ENCODE assay signal across 24 cellular contexts in the genomic region with DNA sequence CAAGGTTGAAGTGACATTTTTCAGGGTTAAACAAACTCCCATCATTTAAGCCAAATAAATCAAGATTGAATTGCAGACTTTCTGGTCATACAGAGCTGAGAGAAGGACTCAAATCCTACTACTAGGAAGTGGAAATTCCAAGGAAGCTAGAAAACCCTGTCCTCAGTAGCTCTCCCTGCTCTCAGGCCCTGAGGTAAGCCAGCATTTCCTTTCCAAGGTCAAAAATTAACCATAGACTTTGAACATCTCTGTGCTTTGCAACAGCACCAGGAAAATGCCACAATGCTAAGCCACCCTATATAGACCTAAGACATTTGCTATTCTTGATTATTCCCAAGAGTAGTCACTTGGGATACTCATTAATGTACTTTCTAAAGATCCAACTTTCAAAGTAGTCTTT. TPM values are rescaled to one million over a fixed set of nuclear protein-coding genes. Genes with fewer than 3 reads are reported as not detected.
A peak's percentile ranks its signal among the peaks of the same experiment; 100 is the strongest.
DNase-seq lines count a peak whose midpoint lies in the region; ATAC-seq and TF ChIP-seq lines count a peak whose summit lies in the region.
"Had no signal": no experiment of that assay in that cellular context is flagged by ENCODE, and none has a peak within 500 bp of the region (broad histone marks: within the 10 kb centered on the region; RNA-seq: fewer than 3 reads in every experiment).

No MANE protein-coding gene starts in this region.

- H3K4me1 Mint-ChIP-seq in memory B cell = peaks cover 16% of the 10 kb centered on the region

- H3K4me1 ChIP-seq in vagina = peaks cover 74% of the 10 kb centered on the region

- H3K36me3 Mint-ChIP-seq in memory B cell = no peaks in the 10 kb centered on the region
- H3K36me3 Mint-ChIP-seq: activated CD4-positive, alpha-beta memory T cell treated with anti-CD3 and anti-CD28 coated beads for 36 hours; activated naive CD4-positive, alpha-beta T cell treated with anti-CD3 and anti-CD28 coated beads, Interleukin-2, amount 50 U/mL, for 72 hours; stimulated activated naive B cell treated with anti-CD40 and anti-IgM and Interleukin-4, amounts not matched to agents 10 μg/mL and 1 μg/mL and 100 μg/mL, for 72 hours had no signal

- H3K27ac Mint-ChIP-seq in memory B cell = peak overlapping the region; percentile 32
- H3K27ac Mint-ChIP-seq: activated T-helper 2 cell treated with anti-CD3 and anti-CD28 coated beads, Interferon-gamma antibody, Interleukin-2, Interleukin-4, amounts not matched to agents 10 μg/mL and 5 μg/mL and 100 μg/mL, durations not matched to agents 14 hours and 24 hours and 36 hours; stimulated activated naive B cell treated with anti-CD40 and anti-IgM and Interleukin-4, amounts not matched to agents 10 μg/mL and 1 μg/mL and 100 μg/mL, for 72 hours had no signal

- H3K9me3 ChIP-seq in vagina = no peaks in the 10 kb centered on the region
- H3K9me3 ChIP-seq: sigmoid colon had no signal

- no peaks in the 10 kb centered on the region for H3K27me3 Mint-ChIP-seq in memory B cell
- H3K27me3 Mint-ChIP-seq: activated CD4-positive, alpha-beta memory T cell treated with anti-CD3 and anti-CD28 coated beads for 36 hours; CD4-positive, alpha-beta memory T cell; stimulated activated naive B cell treated with anti-CD40 and anti-IgM and Interleukin-4, amounts not matched to agents 10 μg/mL and 1 μg/mL and 100 μg/mL, for 72 hours had no signal

- no peak for TF ChIP-seq CTCF in vagina (IDR thresholded peaks at IDR 0.05)

- no peaks in the 10 kb centered on the region for H3K27me3 ChIP-seq in vagina
- H3K27me3 ChIP-seq: cardiac muscle cell, foreskin keratinocyte, sigmoid colon had no signal

- DNase-seq in Right ventricle myocardium superior (no peak), left cardiac atrium (no peak), epithelial cell of prostate (ENCODE audit: low read depth, low spot score) (no peak), memory B cell (ENCODE audit: low spot score in 2 of 2) (no peak), vagina (ENCODE audit: extremely low spot score in 2 of 2) (no peak), NOMO-1 treated with dmso at 0.1 percent for 144 hours (lab: John Stamatoyannopoulos, UW; ENCODE audit: unreplicated experiment) (no peak), NOMO-1 (lab: John Stamatoyannopoulos, UW; ENCODE audit: unreplicated experiment in 2 of 2) (no peak), foreskin melanocyte (no peak)
- DNase-seq: 8988T; activated CD4-positive, alpha-beta memory T cell treated with anti-CD3 and anti-CD28 coated beads for 36 hours; activated CD8-positive, alpha-beta memory T cell treated with anti-CD3 and anti-CD28 coated beads, Interleukin-2, amount 50 U/mL, for 4 hours; CD4-positive, alpha-beta memory T cell; left ventricle myocardium superior; NCI-H1092 treated with DMSO at 0.1 percent for 48 hours; NCI-H187 treated with DMSO at 0.1 percent for 48 hours; NCI-H2171 treated with DMSO at 0.1 percent for 48 hours; NCI-H510A treated with DMSO at 0.1 percent for 48 hours; sigmoid colon; stimulated activated naive B cell treated with anti-CD40 and anti-IgM and Interleukin-4, amounts not matched to agents 10 μg/mL and 1 μg/mL and 100 μg/mL, for 72 hours had no signal

- H3K9me3 Mint-ChIP-seq in memory B cell = peaks cover 1% of the 10 kb centered on the region
- H3K9me3 Mint-ChIP-seq: activated CD4-positive, alpha-beta memory T cell treated with anti-CD3 and anti-CD28 coated beads for 36 hours; activated naive CD4-positive, alpha-beta T cell treated with anti-CD3 and anti-CD28 coated beads, Interleukin-2, amount 50 U/mL, for 72 hours; activated T-helper 2 cell treated with anti-CD3 and anti-CD28 coated beads, Interferon-gamma antibody, Interleukin-2, Interleukin-4, amounts not matched to agents 10 μg/mL and 5 μg/mL and 100 μg/mL, durations not matched to agents 14 hours and 24 hours and 36 hours; CD4-positive, alpha-beta memory T cell; stimulated activated naive B cell treated with anti-CD40 and anti-IgM and Interleukin-4, amounts not matched to agents 10 μg/mL and 1 μg/mL and 100 μg/mL, for 72 hours had no signal

- H3K36me3 ChIP-seq in vagina = no peaks in the 10 kb centered on the region
- H3K36me3 ChIP-seq: cardiac muscle cell, sigmoid colon had no signal

- H3K27ac ChIP-seq in epithelial cell of prostate (peak overlapping the region; percentile 83), vagina (peak overlapping the region; percentile 3)
- H3K27ac ChIP-seq: cardiac muscle cell, foreskin keratinocyte had no signal

- no peak overlapping the region for H3K4me3 ChIP-seq in vagina
- H3K4me3 ChIP-seq: cardiac muscle cell, K562, sigmoid colon had no signal

- H3K4me3 Mint-ChIP-seq in memory B cell = no peak overlapping the region
- H3K4me3 Mint-ChIP-seq: activated CD4-positive, alpha-beta memory T cell treated with anti-CD3 and anti-CD28 coated beads for 36 hours; stimulated activated naive B cell treated with anti-CD40 and anti-IgM and Interleukin-4, amounts not matched to agents 10 μg/mL and 1 μg/mL and 100 μg/mL, for 72 hours had no signal

- ATAC-seq in Right ventricle myocardium superior (ENCODE audit: poor library complexity) (peak; percentile 24), left cardiac atrium (no peak), memory B cell (ENCODE audit: low read depth) (no peak)
- ATAC-seq: K562; left ventricle myocardium superior; stimulated activated naive B cell treated with anti-CD40 and anti-IgM and Interleukin-4, amounts not matched to agents 10 μg/mL and 1 μg/mL and 100 μg/mL, for 72 hours had no signal

- intact Hi-C loops in Right ventricle myocardium superior (cut with DNase I) (no loop called here), left cardiac atrium (cut with DNase I) (no loop called here), vagina (cut with DNase I) (no loop called here)

- TF ChIP-seq POLR2A in vagina (IDR thresholded peaks at IDR 0.05) = no peak

RNA-seq across cellular contexts. Expression of a gene that starts 45.1 kb away (rescaled TPM):
- total RNA-seq in Right ventricle myocardium superior (26.3 TPM), left cardiac atrium (10 to 100 TPM; 31.7 to 55.7 TPM), vagina (23.8 TPM)
